ENCODE assay signal across 31 cellular contexts in genomic region chr13:29099781-29100406, GRCh38.
"Had no signal": no experiment of that assay in that cellular context is flagged by ENCODE, and none has a peak within 500 bp of the region (broad histone marks: within the 10 kb centered on the region; RNA-seq: fewer than 3 reads in every experiment).

No MANE protein-coding gene starts in this region.

- H3K4me3 Mint-ChIP-seq: activated CD4-positive, alpha-beta T cell treated with anti-CD3 and anti-CD28 coated beads, Interleukin-2, amount 10 ng/mL, durations not matched to agents 7 days and 5 days; activated CD8-positive, alpha-beta T cell treated with anti-CD3 and anti-CD28 coated beads for 36 hours; activated naive CD4-positive, alpha-beta T cell treated with anti-CD3 and anti-CD28 coated beads for 36 hours; activated naive CD4-positive, alpha-beta T cell treated with anti-CD3 and anti-CD28 coated beads, Interleukin-2, amount 50 U/mL, for 24 hours; activated naive CD8-positive, alpha-beta T cell treated with anti-CD3 and anti-CD28 coated beads for 36 hours; activated naive CD8-positive, alpha-beta T cell treated with anti-CD3 and anti-CD28 coated beads, Interleukin-2, amount 50 U/mL, for 24 hours; activated T-cell treated with anti-CD3 and anti-CD28 coated beads, Interleukin-2, amount 50 U/mL, for 4 hours; activated T-helper 17 cell treated with anti-CD3 and anti-CD28 coated beads, Interleukin-2, amount 50 U/mL, for 72 hours; brain had no signal

- H3K27me3 Mint-ChIP-seq: activated CD4-positive, alpha-beta T cell treated with anti-CD3 and anti-CD28 coated beads, Interleukin-2, amount 10 ng/mL, durations not matched to agents 7 days and 5 days; activated naive CD4-positive, alpha-beta T cell treated with anti-CD3 and anti-CD28 coated beads, Interleukin-2, amount 50 U/mL, for 24 hours; activated naive CD8-positive, alpha-beta T cell treated with anti-CD3 and anti-CD28 coated beads, Interleukin-2, amount 50 U/mL, for 24 hours; activated T-helper 17 cell treated with anti-CD3 and anti-CD28 coated beads, Interleukin-2, amount 50 U/mL, for 72 hours; brain had no signal

- H3K27ac Mint-ChIP-seq: activated CD4-positive, alpha-beta T cell treated with anti-CD3 and anti-CD28 coated beads, Interleukin-2, amount 10 ng/mL, durations not matched to agents 7 days and 5 days; activated CD8-positive, alpha-beta T cell treated with anti-CD3 and anti-CD28 coated beads for 36 hours; activated naive CD4-positive, alpha-beta T cell treated with anti-CD3 and anti-CD28 coated beads for 36 hours; activated naive CD4-positive, alpha-beta T cell treated with anti-CD3 and anti-CD28 coated beads, Interleukin-2, amount 50 U/mL, for 24 hours; activated naive CD8-positive, alpha-beta T cell treated with anti-CD3 and anti-CD28 coated beads for 36 hours; activated naive CD8-positive, alpha-beta T cell treated with anti-CD3 and anti-CD28 coated beads, Interleukin-2, amount 50 U/mL, for 24 hours; activated T-helper 17 cell treated with anti-CD3 and anti-CD28 coated beads, Interleukin-2, amount 50 U/mL, for 72 hours; brain had no signal

- H3K4me3 ChIP-seq: adrenal gland, ascending aorta, breast epithelium, cardiac muscle cell, colonic mucosa, esophagus squamous epithelium, gastroesophageal sphincter had no signal

- H3K27ac ChIP-seq: adrenal gland, ascending aorta, breast epithelium, cardiac muscle cell, colonic mucosa, epithelial cell of prostate, esophagus squamous epithelium, gastroesophageal sphincter had no signal

- H3K4me1 ChIP-seq: adrenal gland, ascending aorta, breast epithelium, colonic mucosa, esophagus squamous epithelium, gastroesophageal sphincter had no signal

- H3K9me3 ChIP-seq: adrenal gland, ascending aorta, breast epithelium, colonic mucosa, esophagus squamous epithelium had no signal

- ATAC-seq: activated CD8-positive, alpha-beta T cell treated with anti-CD3 and anti-CD28 coated beads for 36 hours; activated naive CD8-positive, alpha-beta T cell treated with anti-CD3 and anti-CD28 coated beads, Interleukin-2, amount 50 U/mL, for 24 hours; activated T-cell treated with anti-CD3 and anti-CD28 coated beads, Interleukin-2, amount 50 U/mL, for 4 hours; activated T-helper 17 cell treated with anti-CD3 and anti-CD28 coated beads, Interleukin-2, amount 50 U/mL, for 72 hours; gastroesophageal sphincter had no signal

- H3K36me3 ChIP-seq: adrenal gland, breast epithelium, cardiac muscle cell, colonic mucosa, esophagus squamous epithelium, gastroesophageal sphincter had no signal

- DNase-seq: activated CD4-positive, alpha-beta T cell treated with anti-CD3 and anti-CD28 coated beads for 1 hour; activated CD4-positive, alpha-beta T cell treated with anti-CD3 and anti-CD28 coated beads for 4 hours; activated CD4-positive, alpha-beta T cell treated with anti-CD3 and anti-CD28 coated beads, Interleukin-2, amount 10 ng/mL, durations not matched to agents 7 days and 5 days; activated CD4-positive, alpha-beta T cell treated with anti-CD3 and anti-CD28 coated beads, Interleukin-2, amount 50 U/mL, for 4 hours; activated CD8-positive, alpha-beta memory T cell treated with anti-CD3 and anti-CD28 coated beads for 24 hours; activated CD8-positive, alpha-beta T cell treated with anti-CD3 and anti-CD28 coated beads for 36 hours; activated effector memory CD4-positive, alpha-beta T cell treated with anti-CD3 and anti-CD28 coated beads, Interleukin-2, amount 50 U/mL, for 16 hours; activated naive CD4-positive, alpha-beta T cell treated with anti-CD3 and anti-CD28 coated beads for 36 hours; activated naive CD8-positive, alpha-beta T cell treated with anti-CD3 and anti-CD28 coated beads for 36 hours; activated naive CD8-positive, alpha-beta T cell treated with anti-CD3 and anti-CD28 coated beads, Interleukin-2, amount 50 U/mL, for 24 hours; activated T-cell treated with anti-CD3 and anti-CD28 coated beads, Interleukin-2, amount 50 U/mL, for 4 hours; adrenal gland; amygdala; central memory CD4-positive, alpha-beta T cell; cerebellar nuclear complex; colonic mucosa; effector CD8-positive, alpha-beta T cell; esophagus squamous epithelium; foreskin melanocyte; T-helper 1 cell; T-helper 2 cell had no signal

- H3K36me3 Mint-ChIP-seq: activated naive CD4-positive, alpha-beta T cell treated with anti-CD3 and anti-CD28 coated beads, Interleukin-2, amount 50 U/mL, for 24 hours; activated naive CD8-positive, alpha-beta T cell treated with anti-CD3 and anti-CD28 coated beads for 36 hours; brain had no signal

- FAIRE-seq: endometrium, endothelial cell of umbilical vein had no signal

- H3K9me3 Mint-ChIP-seq: activated CD4-positive, alpha-beta T cell treated with anti-CD3 and anti-CD28 coated beads, Interleukin-2, amount 10 ng/mL, durations not matched to agents 7 days and 5 days; activated CD8-positive, alpha-beta T cell treated with anti-CD3 and anti-CD28 coated beads for 36 hours; activated naive CD4-positive, alpha-beta T cell treated with anti-CD3 and anti-CD28 coated beads for 36 hours; activated naive CD4-positive, alpha-beta T cell treated with anti-CD3 and anti-CD28 coated beads, Interleukin-2, amount 50 U/mL, for 24 hours; activated naive CD8-positive, alpha-beta T cell treated with anti-CD3 and anti-CD28 coated beads for 36 hours; activated naive CD8-positive, alpha-beta T cell treated with anti-CD3 and anti-CD28 coated beads, Interleukin-2, amount 50 U/mL, for 24 hours; activated T-cell treated with anti-CD3 and anti-CD28 coated beads, Interleukin-2, amount 50 U/mL, for 4 hours had no signal

- H3K27me3 ChIP-seq: adrenal gland, ascending aorta, breast epithelium, cardiac muscle cell, colonic mucosa, gastroesophageal sphincter had no signal

- H3K4me1 Mint-ChIP-seq: activated CD4-positive, alpha-beta T cell treated with anti-CD3 and anti-CD28 coated beads, Interleukin-2, amount 10 ng/mL, durations not matched to agents 7 days and 5 days; activated naive CD4-positive, alpha-beta T cell treated with anti-CD3 and anti-CD28 coated beads, Interleukin-2, amount 50 U/mL, for 24 hours; activated naive CD8-positive, alpha-beta T cell treated with anti-CD3 and anti-CD28 coated beads, Interleukin-2, amount 50 U/mL, for 24 hours; activated T-helper 17 cell treated with anti-CD3 and anti-CD28 coated beads, Interleukin-2, amount 50 U/mL, for 72 hours; brain had no signal
